17 cellular contexts compared by ENCODE assay signal in genomic region chr13:93262729-93263128, GRCh38. TPM values are rescaled to one million over a fixed set of nuclear protein-coding genes. Genes with fewer than 3 reads are reported as not detected.
A peak's percentile ranks its signal among the peaks of the same experiment; 100 is the strongest.
DNase-seq lines count a peak whose midpoint lies in the region; TF ChIP-seq lines count a peak whose summit lies in the region.
"Had no signal": no experiment of that assay in that cellular context is flagged by ENCODE, and none has a peak within 500 bp of the region (broad histone marks: within the 10 kb centered on the region; RNA-seq: fewer than 3 reads in every experiment).

No MANE protein-coding gene starts in this region.

- no peaks in the 10 kb centered on the region for H3K9me3 ChIP-seq in fibroblast of lung (ENCODE audit: control insufficient read depth, insufficient read depth, low read depth, low read length)
- H3K9me3 ChIP-seq: BLaER1, stomach had no signal

- H3K27ac Mint-ChIP-seq in activated naive CD4-positive, alpha-beta T cell treated with anti-CD3 and anti-CD28 coated beads for 36 hours, result no peak overlapping the region
- H3K27ac Mint-ChIP-seq: activated B cell treated with CpG ODN at 0.5 μM for 24 hours; activated naive CD4-positive, alpha-beta T cell treated with anti-CD3 and anti-CD28 coated beads, Interleukin-2, amount 50 U/mL, for 24 hours had no signal

- TF ChIP-seq CTCF in fibroblast of lung (conservative IDR thresholded peaks at IDR 0.05 in 1 of 2, IDR thresholded peaks at IDR 0.05 in 1 of 2; ENCODE audit: low read depth in 1 of 2, low read length in 2 of 2), result no peak

- H3K27me3 Mint-ChIP-seq in activated naive CD4-positive, alpha-beta T cell treated with anti-CD3 and anti-CD28 coated beads for 36 hours (ENCODE audit: low read depth), result peaks cover 2% of the 10 kb centered on the region
- H3K27me3 Mint-ChIP-seq: activated B cell treated with CpG ODN at 0.5 μM for 24 hours had no signal

- no peaks in the 10 kb centered on the region for H3K4me1 ChIP-seq in fibroblast of lung (ENCODE audit: control insufficient read depth, extremely low read depth, insufficient read depth, low read length)
- H3K4me1 ChIP-seq: BLaER1, stomach had no signal

- no peaks in the 10 kb centered on the region for H3K4me1 Mint-ChIP-seq in activated naive CD4-positive, alpha-beta T cell treated with anti-CD3 and anti-CD28 coated beads for 36 hours (ENCODE audit: low read depth)
- H3K4me1 Mint-ChIP-seq: activated B cell treated with CpG ODN at 0.5 μM for 24 hours; activated naive CD4-positive, alpha-beta T cell treated with anti-CD3 and anti-CD28 coated beads, Interleukin-2, amount 50 U/mL, for 24 hours had no signal

- H3K4me3 Mint-ChIP-seq in activated naive CD4-positive, alpha-beta T cell treated with anti-CD3 and anti-CD28 coated beads for 36 hours, result no peak overlapping the region
- H3K4me3 Mint-ChIP-seq: activated B cell treated with CpG ODN at 0.5 μM for 24 hours; activated naive CD4-positive, alpha-beta T cell treated with anti-CD3 and anti-CD28 coated beads, Interleukin-2, amount 50 U/mL, for 24 hours had no signal

- no peak overlapping the region for H3K4me2 ChIP-seq in fibroblast of lung (ENCODE audit: extremely low read depth, insufficient read depth, low read length)
- H3K4me2 ChIP-seq: BLaER1 had no signal

- H3K4me3 ChIP-seq in fibroblast of lung (replicated peaks in 1 of 4; ENCODE audit: control extremely low read depth in 1 of 4, insufficient read depth in 1 of 4, low read depth in 3 of 4, low read length in 4 of 4), result no peak overlapping the region
- H3K4me3 ChIP-seq: BLaER1, stomach had no signal

- H3K79me2 ChIP-seq in fibroblast of lung (ENCODE audit: control insufficient read depth, insufficient read depth, low read length), result no peaks in the 10 kb centered on the region

- no peaks in the 10 kb centered on the region for H3K36me3 Mint-ChIP-seq in activated naive CD4-positive, alpha-beta T cell treated with anti-CD3 and anti-CD28 coated beads for 36 hours (ENCODE audit: low read depth)
- H3K36me3 Mint-ChIP-seq: activated naive CD4-positive, alpha-beta T cell treated with anti-CD3 and anti-CD28 coated beads, Interleukin-2, amount 50 U/mL, for 24 hours had no signal

- DNase-seq in EL (peak; percentile 86), RPMI7951 (ENCODE audit: low read depth) (peak; percentile 35), fibroblast of lung (ENCODE audit: low read depth in 2 of 2) (peak; percentile 55 to 90), renal cortical epithelial cell (ENCODE audit: low read depth) (peak; percentile 72), DMS53 (lab: John Stamatoyannopoulos, UW) (no peak), GM19238 (ENCODE audit: insufficient read length, low spot score) (no peak)
- DNase-seq in stimulated activated CD4-positive, alpha-beta T cell treated with anti-CD3 and anti-CD28 coated beads, Interleukin-1b, Interleukin-23, amount 100 ng/mL, for 48 hours, result no peak
- no peak for DNase-seq in activated naive CD4-positive, alpha-beta T cell treated with anti-CD3 and anti-CD28 coated beads for 36 hours
- DNase-seq: activated B cell treated with CpG ODN at 0.5 μM for 24 hours, cerebellar nuclear complex, Karpas-422, NCI-H1694, NCI-H446 treated with DMSO at 0.1 percent for 48 hours, small intestine, stomach had no signal

- H3K9me3 Mint-ChIP-seq in activated naive CD4-positive, alpha-beta T cell treated with anti-CD3 and anti-CD28 coated beads for 36 hours, result no peaks in the 10 kb centered on the region
- H3K9me3 Mint-ChIP-seq: activated naive CD4-positive, alpha-beta T cell treated with anti-CD3 and anti-CD28 coated beads, Interleukin-2, amount 50 U/mL, for 24 hours had no signal

- H3K27ac ChIP-seq in fibroblast of lung (ENCODE audit: insufficient read depth, low read length), result no peak overlapping the region
- H3K27ac ChIP-seq: BLaER1, stomach had no signal

- intact Hi-C loops in activated naive CD4-positive, alpha-beta T cell treated with anti-CD3 and anti-CD28 coated beads for 36 hours (cut with micrococcal nuclease), result no loop called here

- no peaks in the 10 kb centered on the region for H3K27me3 ChIP-seq in fibroblast of lung (ENCODE audit: control insufficient read depth, insufficient read depth, low read length)
- H3K27me3 ChIP-seq: BLaER1, stomach had no signal

- no peaks in the 10 kb centered on the region for H3K36me3 ChIP-seq in fibroblast of lung (ENCODE audit: control insufficient read depth, insufficient read depth, low read length)
- H3K36me3 ChIP-seq: BLaER1, stomach had no signal

- CTCF ChIA-PET in activated naive CD4-positive, alpha-beta T cell treated with anti-CD3 and anti-CD28 coated beads for 36 hours (lab: Charles Lee), result interaction anchor here (0.6 kb wide), 1 partner anchor 87 kb away, joined by 3 read pairs; no protein-coding TSS in a partner anchor

- no peaks in the 10 kb centered on the region for H4K20me1 ChIP-seq in fibroblast of lung (ENCODE audit: control insufficient read depth, extremely low read depth, insufficient read depth, low read length)
- H4K20me1 ChIP-seq: BLaER1 had no signal

- no peak overlapping the region for H3K9ac ChIP-seq in fibroblast of lung (ENCODE audit: insufficient read depth, low read length)
- H3K9ac ChIP-seq: BLaER1 had no signal

- H2AFZ ChIP-seq in fibroblast of lung (ENCODE audit: low read length), result no peak overlapping the region

RNA-seq across cellular contexts. Expression of gene GPC6, which starts 36.1 kb away (rescaled TPM):
- under 0.01 and 0.20 TPM in 2 replicates for total RNA-seq in RPMI7951 (2014; rRNA removed; shearing (Covaris generic))
- total RNA-seq in fibroblast of lung, result 33.7 and 50.3 TPM in 2 replicates
- 11.2 and 24.9 TPM in 2 replicates for polyA plus RNA-seq in fibroblast of lung
- 8.2 and 18.1 TPM in 2 replicates for polyA plus RNA-seq in fibroblast of lung (2012)
- polyA minus RNA-seq in fibroblast of lung (ENCODE audit: low replicate concordance), result 8.4 and 42.6 TPM in 2 replicates
- total RNA-seq in renal cortical epithelial cell, result 23.8 and 38.9 TPM in 2 replicates
- total RNA-seq in activated naive CD4-positive, alpha-beta T cell treated with anti-CD3 and anti-CD28 coated beads for 36 hours, result not detected
- total RNA-seq: activated B cell treated with CpG ODN at 0.5 μM for 24 hours had no signal

Comparison
In these comparisons a context has a peak if more than half of its experiments do, and no peak if none do; other contexts are left out.
1. DNase-seq: peak in EL (single experiment), RPMI7951 (single experiment), fibroblast of lung (2 of 2) and renal cortical epithelial cell (single experiment); none in stimulated activated CD4-positive, alpha-beta T cell treated with anti-CD3 and anti-CD28 coated beads, Interleukin-1b, Interleukin-23, amount 100 ng/mL, for 48 hours (single experiment), DMS53 (single experiment), GM19238 (single experiment) and activated naive CD4-positive, alpha-beta T cell treated with anti-CD3 and anti-CD28 coated beads for 36 hours (single experiment).
2. RNA of gene GPC6, which starts 36.1 kb away (total RNA-seq): 23.8 to 38.9 TPM in renal cortical epithelial cell and 33.7 to 50.3 TPM in fibroblast of lung; under 0.01 to 0.20 TPM in RPMI7951 and not detected in activated naive CD4-positive, alpha-beta T cell treated with anti-CD3 and anti-CD28 coated beads for 36 hours; every median in the first group is over 10 times any median in the second.